Comparison of ENCODE assay signal across 25 cellular contexts in genomic region chr22:35418726-35419125, GRCh38.
"Had no signal": no experiment of that assay in that cellular context is flagged by ENCODE, and none has a peak within 500 bp of the region (broad histone marks: within the 10 kb centered on the region; RNA-seq: fewer than 3 reads in every experiment).

No MANE protein-coding gene starts in this region.

- H3K9me3 Mint-ChIP-seq: immature natural killer cell, memory B cell, mesothelial cell of epicardium, natural killer cell, neural crest cell had no signal

- H3K27me3 Mint-ChIP-seq: memory B cell, progenitor cell of endocrine pancreas had no signal

- H3K9me3 ChIP-seq: heart right ventricle, left ventricle myocardium inferior, lower lobe of right lung, pancreas, stomach, thoracic aorta, transverse colon had no signal

- H3K4me1 ChIP-seq: heart right ventricle, left ventricle myocardium inferior, lower lobe of right lung, pancreas, stomach, transverse colon had no signal

- H3K4me3 ChIP-seq: dorsolateral prefrontal cortex, heart right ventricle, left ventricle myocardium inferior, lower lobe of right lung, pancreas, stomach, thoracic aorta, transverse colon had no signal

- H3K27ac ChIP-seq: dorsolateral prefrontal cortex, heart right ventricle, left ventricle myocardium inferior, lower lobe of right lung, pancreas, stomach, thoracic aorta, transverse colon had no signal

- H3K4me3 Mint-ChIP-seq: immature natural killer cell, memory B cell, mesothelial cell of epicardium, natural killer cell, neural crest cell had no signal

- FAIRE-seq: frontal cortex, keratinocyte, pancreas, small intestine had no signal

- DNase-seq: cortex of kidney; dorsolateral prefrontal cortex; effector CD8-positive, alpha-beta T cell; heart right ventricle; immature natural killer cell; left cardiac atrium; left ventricle myocardium inferior; lower lobe of right lung; natural killer cell; nucleus accumbens; pancreas; right cardiac atrium; small intestine; stimulated activated CD4-positive, alpha-beta T cell treated with anti-CD3 and anti-CD28 coated beads, Interleukin-12 subunit alpha, Interleukin-12 subunit beta, amount 100 ng/mL, for 4 hours; stimulated activated naive CD4-positive, alpha-beta T cell; stomach; substantia nigra; transverse colon had no signal

- ATAC-seq: heart right ventricle, left cardiac atrium, lower lobe of right lung, natural killer cell, pancreas, right cardiac atrium had no signal

- H3K27ac Mint-ChIP-seq: immature natural killer cell, memory B cell, mesothelial cell of epicardium, natural killer cell, progenitor cell of endocrine pancreas had no signal

- H3K4me1 Mint-ChIP-seq: mesothelial cell of epicardium, natural killer cell, neural crest cell had no signal

- H3K27me3 ChIP-seq: dorsolateral prefrontal cortex, heart right ventricle, pancreas, stomach, transverse colon had no signal
